1 cellular context compared by ENCODE assay signal in genomic region chr2:218224206-218224605, GRCh38.
TF ChIP-seq lines count a peak whose summit lies in the region.

No MANE protein-coding gene starts in this region.

TF ChIP-seq in IMR-90, 13 proteins besides CTCF, POLR2A, EP300 and RAD21:
- TF ChIP-seq MAFK (IDR thresholded peaks at IDR 0.05; ENCODE audit: low read depth, low read length), result no peak
- no peak for TF ChIP-seq MXI1 (IDR thresholded peaks at IDR 0.05; ENCODE audit: borderline replicate concordance, low read depth, low read length)
- no peak for TF ChIP-seq CHD1 (IDR thresholded peaks at IDR 0.05; ENCODE audit: low read depth, low read length)
- no peak for TF ChIP-seq BHLHE40 (IDR thresholded peaks at IDR 0.05; ENCODE audit: low read depth, low read length)
- TF ChIP-seq RCOR1 (IDR thresholded peaks at IDR 0.05; ENCODE audit: insufficient replicate concordance, low read length), result no peak
- no peak for TF ChIP-seq MAZ (IDR thresholded peaks at IDR 0.05; ENCODE audit: borderline replicate concordance, low read depth, low read length)
- TF ChIP-seq FOS (IDR thresholded peaks at IDR 0.05; ENCODE audit: low read depth, low read length), result no peak
- TF ChIP-seq CEBPB (IDR thresholded peaks at IDR 0.05; ENCODE audit: low read depth, low read length), result no peak
